ENCODE assay signal across 16 cellular contexts in the genomic region with DNA sequence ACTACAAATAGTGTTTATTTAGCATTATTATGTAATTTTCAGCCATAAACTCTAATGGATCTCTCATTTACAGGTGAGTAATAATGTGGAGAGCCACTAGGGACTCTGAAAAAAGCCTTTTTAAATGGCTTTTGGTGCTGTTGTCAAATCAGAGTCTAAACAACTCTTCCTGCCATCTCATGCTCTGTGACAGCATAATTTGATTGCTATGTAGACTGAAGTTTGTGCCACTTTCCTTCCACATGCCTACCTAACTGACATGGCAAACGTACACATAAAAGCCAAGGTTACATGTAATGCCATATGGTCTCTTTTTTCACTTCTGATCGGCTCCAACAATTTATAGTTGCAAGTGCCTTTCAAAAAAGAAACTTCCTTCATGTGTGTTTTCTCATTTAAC.
DNase-seq lines count a peak whose midpoint lies in the region; ATAC-seq and TF ChIP-seq lines count a peak whose summit lies in the region.
"Had no signal": no experiment of that assay in that cellular context is flagged by ENCODE, and none has a peak within 500 bp of the region (broad histone marks: within the 10 kb centered on the region; RNA-seq: fewer than 3 reads in every experiment).

No MANE protein-coding gene starts in this region.

- no peaks in the 10 kb centered on the region for H3K9me3 ChIP-seq in neural cell (ENCODE audit: low read length)
- H3K9me3 ChIP-seq: HAP-1 had no signal

- DNase-seq in NCI-H1105 (lab: John Stamatoyannopoulos, UW): peak; percentile 41
- peak; percentile 75 for DNase-seq in NCI-H1105 treated with DMSO at 0.1 percent for 48 hours (lab: John Stamatoyannopoulos, UW)
- peak; percentile 74 for DNase-seq in NCI-H69 (lab: John Stamatoyannopoulos, UW)
- DNase-seq in lower leg skin (ENCODE audit: low spot score in 2 of 2): no peak
- DNase-seq in activated T-cell treated with anti-CD3 and anti-CD28 coated beads, Interleukin-2, amount 50 U/mL, for 72 hours: no peak
- DNase-seq: C1 segment of cervical spinal cord; Calu3; CD4-positive, alpha-beta memory T cell; COR-L47; DMS53; DMS79 treated with DMSO at 0.1 percent for 48 hours; GF-D8; GOT3; HFFc6 had no signal

- H4K20me1 ChIP-seq in neural cell (ENCODE audit: insufficient read depth): no peaks in the 10 kb centered on the region

- H3K27me3 Mint-ChIP-seq in activated T-cell treated with anti-CD3 and anti-CD28 coated beads, Interleukin-2, amount 50 U/mL, for 72 hours (ENCODE audit: low read depth): peaks cover 11% of the 10 kb centered on the region

- H3K27ac Mint-ChIP-seq in activated T-cell treated with anti-CD3 and anti-CD28 coated beads, Interleukin-2, amount 50 U/mL, for 72 hours: no peak overlapping the region
- H3K27ac Mint-ChIP-seq: CD4-positive, alpha-beta memory T cell; HFFc6 had no signal

- TF ChIP-seq RAD21 in neural cell (conservative IDR thresholded peaks at IDR 0.05): no peak

- no peaks in the 10 kb centered on the region for H3K79me2 ChIP-seq in neural cell (replicated peaks; ENCODE audit: insufficient read depth, low read length)

- H3K4me3 ChIP-seq in neural cell (ENCODE audit: low read length) (no peak overlapping the region), lower leg skin (ENCODE audit: low read depth, poor library complexity, severe bottlenecking) (no peak overlapping the region)
- H3K4me3 ChIP-seq: HAP-1 had no signal

- H3K4me3 Mint-ChIP-seq in activated T-cell treated with anti-CD3 and anti-CD28 coated beads, Interleukin-2, amount 50 U/mL, for 72 hours: no peak overlapping the region
- H3K4me3 Mint-ChIP-seq: CD4-positive, alpha-beta memory T cell; HFFc6 had no signal

- no peaks in the 10 kb centered on the region for H3K9me2 ChIP-seq in neural cell (ENCODE audit: insufficient read depth, low read length)

- H3K36me3 Mint-ChIP-seq in activated T-cell treated with anti-CD3 and anti-CD28 coated beads, Interleukin-2, amount 50 U/mL, for 72 hours (ENCODE audit: insufficient read depth in 2 of 2): no peaks in the 10 kb centered on the region

- H3F3A ChIP-seq in neural cell (ENCODE audit: insufficient read depth, low read length, poor library complexity, severe bottlenecking): no peaks in the 10 kb centered on the region

- intact Hi-C loops in lower leg skin (cut with DNase I; ENCODE audit: low total_unique reads): no loop called here

- H3K36me3 ChIP-seq in neural cell (ENCODE audit: insufficient read depth, low read length): no peaks in the 10 kb centered on the region
- H3K36me3 ChIP-seq: HAP-1 had no signal

- TF ChIP-seq POLR2A in lower leg skin (IDR thresholded peaks at IDR 0.05): no peak

- TF ChIP-seq CTCF in neural cell (IDR thresholded peaks at IDR 0.05; ENCODE audit: poor library complexity, severe bottlenecking) (no peak), lower leg skin (IDR thresholded peaks at IDR 0.05) (no peak)

- no peak overlapping the region for H3K27ac ChIP-seq in neural cell (ENCODE audit: low read length)

- H3K4me2 ChIP-seq in neural cell (ENCODE audit: low read length): no peak overlapping the region

- H2AFZ ChIP-seq in neural cell (ENCODE audit: low read depth, low read length): no peak overlapping the region

- no peaks in the 10 kb centered on the region for H3K9me3 Mint-ChIP-seq in activated T-cell treated with anti-CD3 and anti-CD28 coated beads, Interleukin-2, amount 50 U/mL, for 72 hours
- H3K9me3 Mint-ChIP-seq: CD4-positive, alpha-beta memory T cell; HFFc6 had no signal

- ATAC-seq in activated T-cell treated with anti-CD3 and anti-CD28 coated beads, Interleukin-2, amount 50 U/mL, for 72 hours (replicated peaks in 1 of 2): no peak

- no peaks in the 10 kb centered on the region for H3K27me3 ChIP-seq in neural cell (ENCODE audit: insufficient read depth, low read depth, low read length)

- 61 to 98% methylated on average over 2 of the region's 2 CpGs for WGBS in lower leg skin, 2 donors

- peaks cover 12% of the 10 kb centered on the region for H3K4me1 Mint-ChIP-seq in activated T-cell treated with anti-CD3 and anti-CD28 coated beads, Interleukin-2, amount 50 U/mL, for 72 hours (ENCODE audit: low read depth)

- peak; percentile 87 for TF ChIP-seq EP300 in neural cell (conservative IDR thresholded peaks at IDR 0.05; ENCODE audit: poor library complexity, severe bottlenecking)

- H3K9ac ChIP-seq in neural cell (ENCODE audit: low read length): no peak overlapping the region

TF ChIP-seq in neural cell, 6 proteins besides CTCF, POLR2A, EP300 and RAD21:
- TF ChIP-seq POLR2AphosphoS5 (IDR thresholded peaks at IDR 0.05): peak; percentile 82
- TF ChIP-seq REST (IDR thresholded peaks at IDR 0.05; ENCODE audit: borderline replicate concordance): no peak

Comparison
In these comparisons a context has a peak if more than half of its experiments do, and no peak if none do; other contexts are left out.
1. DNase-seq: peak in NCI-H1105 (single experiment), NCI-H1105 treated with DMSO at 0.1 percent for 48 hours (single experiment) and NCI-H69 (single experiment); none in lower leg skin (0 of 2) and activated T-cell treated with anti-CD3 and anti-CD28 coated beads, Interleukin-2, amount 50 U/mL, for 72 hours (0 of 2).